ENCODE assay signal across 1 cellular context in genomic region chr17:3505008-3505407, GRCh38.
TF ChIP-seq lines count a peak whose summit lies in the region.

No MANE protein-coding gene starts in this region.

TF ChIP-seq in H1, 55 proteins besides CTCF, POLR2A, EP300 and RAD21:
- TF ChIP-seq RBBP5 (IDR thresholded peaks at IDR 0.05; ENCODE audit: borderline replicate concordance, low read depth, low read length) (no peak), BCL11A (IDR thresholded peaks at IDR 0.05; ENCODE audit: low read depth in 2 of 2, low read length in 2 of 2) (no peak)
